11 cellular contexts compared by ENCODE assay signal in the genomic region with DNA sequence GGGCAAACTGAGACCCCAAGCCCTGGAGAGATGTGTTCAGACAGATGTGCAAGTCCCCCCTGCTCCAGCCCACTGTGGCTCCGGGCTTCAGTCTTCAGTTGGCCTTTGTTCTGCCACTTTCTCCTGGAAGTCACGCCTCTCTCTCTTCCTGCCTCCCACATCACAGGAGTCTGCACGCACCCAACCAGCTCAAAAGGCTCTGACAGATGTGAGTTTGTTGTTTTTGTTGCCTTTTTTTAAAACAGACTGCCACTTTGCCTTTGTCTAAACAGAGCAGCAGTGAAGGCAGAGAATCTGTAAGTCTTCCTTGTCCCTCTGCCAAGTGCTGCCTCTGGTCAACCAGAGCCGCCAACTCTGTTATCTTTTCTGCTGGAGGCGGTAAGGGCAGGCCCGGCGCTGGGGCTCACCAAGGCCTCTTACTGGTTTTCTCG.
DNase-seq lines count a peak whose midpoint lies in the region; ATAC-seq and TF ChIP-seq lines count a peak whose summit lies in the region.
"Had no signal": no experiment of that assay in that cellular context is flagged by ENCODE, and none has a peak within 500 bp of the region (broad histone marks: within the 10 kb centered on the region; RNA-seq: fewer than 3 reads in every experiment).

No MANE protein-coding gene starts in this region.

- no peak for TF ChIP-seq POLR2A in sigmoid colon (IDR thresholded peaks at IDR 0.05)

- peak overlapping the region in 3 of 4 donors; percentile 66 to 76 (median 75) for H3K27ac ChIP-seq in sigmoid colon
- H3K27ac ChIP-seq: thoracic aorta had no signal

- WGBS in sigmoid colon, 2 donors: 9 to 22% methylated on average over 8 of the region's 8 CpGs

- no peaks in the 10 kb centered on the region for H3K9me3 Mint-ChIP-seq in activated CD8-positive, alpha-beta T cell treated with anti-CD3 and anti-CD28 coated beads for 36 hours

- peak overlapping the region; percentile 20 for H3K27ac Mint-ChIP-seq in activated CD8-positive, alpha-beta T cell treated with anti-CD3 and anti-CD28 coated beads for 36 hours

- no peak for TF ChIP-seq CTCF in activated CD8-positive, alpha-beta T cell treated with anti-CD3 and anti-CD28 coated beads for 36 hours (IDR thresholded peaks at IDR 0.05)
- TF ChIP-seq CTCF in sigmoid colon (IDR thresholded peaks at IDR 0.05): no peak

- CTCF ChIA-PET in activated CD8-positive, alpha-beta T cell treated with anti-CD3 and anti-CD28 coated beads for 36 hours (lab: Charles Lee): no interaction called here

- no peak for TF ChIP-seq EP300 in sigmoid colon (IDR thresholded peaks at IDR 0.05)

- H3K36me3 Mint-ChIP-seq in activated CD8-positive, alpha-beta T cell treated with anti-CD3 and anti-CD28 coated beads for 36 hours (ENCODE audit: low read depth): no peaks in the 10 kb centered on the region

- peaks cover 3% of the 10 kb centered on the region for H3K27me3 Mint-ChIP-seq in activated CD8-positive, alpha-beta T cell treated with anti-CD3 and anti-CD28 coated beads for 36 hours

- H3K4me3 Mint-ChIP-seq in activated CD8-positive, alpha-beta T cell treated with anti-CD3 and anti-CD28 coated beads for 36 hours: no peak overlapping the region
- H3K4me3 Mint-ChIP-seq: central memory CD8-positive, alpha-beta T cell had no signal

- ATAC-seq in activated CD8-positive, alpha-beta T cell treated with anti-CD3 and anti-CD28 coated beads for 36 hours: no peak

- POLR2A ChIA-PET in activated CD8-positive, alpha-beta T cell treated with anti-CD3 and anti-CD28 coated beads for 36 hours (lab: Charles Lee): no interaction called here

- no peaks in the 10 kb centered on the region for H3K9me3 ChIP-seq in sigmoid colon
- H3K9me3 ChIP-seq: thoracic aorta had no signal

- peaks cover 12% of the 10 kb centered on the region for H3K4me1 Mint-ChIP-seq in activated CD8-positive, alpha-beta T cell treated with anti-CD3 and anti-CD28 coated beads for 36 hours (ENCODE audit: low read depth)
- H3K4me1 Mint-ChIP-seq: central memory CD8-positive, alpha-beta T cell had no signal

- H3K4me3 ChIP-seq in sigmoid colon: no peak overlapping the region
- H3K4me3 ChIP-seq: thoracic aorta had no signal

- intact Hi-C loops in activated CD8-positive, alpha-beta T cell treated with anti-CD3 and anti-CD28 coated beads for 36 hours (cut with micrococcal nuclease): no loop called here
- intact Hi-C loops in cardiac septum (cut with DNase I) (no loop called here), sigmoid colon (cut with DNase I) (no loop called here)

- no peaks in the 10 kb centered on the region for H3K36me3 ChIP-seq in sigmoid colon
- H3K36me3 ChIP-seq: thoracic aorta had no signal

- H3K27me3 ChIP-seq in sigmoid colon: no peaks in the 10 kb centered on the region

- peaks cover 0 to 34% (median 25%) of the 10 kb centered on the region in 4 donors for H3K4me1 ChIP-seq in sigmoid colon

- DNase-seq in DMS153 (lab: John Stamatoyannopoulos, UW) (peak; percentile 49), DMS153 treated with DMSO at 0.1 percent for 48 hours (lab: John Stamatoyannopoulos, UW; ENCODE audit: unreplicated experiment) (no peak), cardiac septum (ENCODE audit: low spot score) (peak; percentile 73), sigmoid colon (no peak), anterior cingulate cortex (lab: John Stamatoyannopoulos, UW) (no peak), iPS-NIHi7 (ENCODE audit: extremely low spot score) (no peak), CD1c-positive myeloid dendritic cell (ENCODE audit: extremely low spot score) (no peak)
- DNase-seq in activated CD8-positive, alpha-beta T cell treated with anti-CD3 and anti-CD28 coated beads for 36 hours: peak; percentile 18
- DNase-seq: stimulated activated CD4-positive, alpha-beta T cell treated with anti-CD3 and anti-CD28 coated beads, Interleukin-4, amount 100 ng/mL, for 1 hour had no signal

Comparison
In these comparisons a context has a peak if more than half of its experiments do, and no peak if none do; other contexts are left out.
1. DNase-seq: peak in DMS153 (single experiment), activated CD8-positive, alpha-beta T cell treated with anti-CD3 and anti-CD28 coated beads for 36 hours (single experiment) and cardiac septum (single experiment); none in DMS153 treated with DMSO at 0.1 percent for 48 hours (single experiment), sigmoid colon (single experiment), anterior cingulate cortex (0 of 58), iPS-NIHi7 (single experiment) and CD1c-positive myeloid dendritic cell (single experiment).